Comparison of ENCODE assay signal across 8 cellular contexts in genomic region chr1:11925938-11926292, GRCh38. TPM values are rescaled to one million over a fixed set of nuclear protein-coding genes. Genes with fewer than 3 reads are reported as not detected.
A peak's percentile ranks its signal among the peaks of the same experiment; 100 is the strongest.
DNase-seq lines count a peak whose midpoint lies in the region; ATAC-seq, FAIRE-seq and TF ChIP-seq lines count a peak whose summit lies in the region.

No MANE protein-coding gene starts in this region.

- peaks cover 28% of the 10 kb centered on the region for H4K20me1 ChIP-seq in SK-N-SH (ENCODE audit: insufficient read depth)

- no peaks in the 10 kb centered on the region for H3K9me3 ChIP-seq in SK-N-SH
- no peaks in the 10 kb centered on the region for H3K9me3 ChIP-seq in cardiac muscle cell (ENCODE audit: low read depth)

- H3K4me2 ChIP-seq in SK-N-SH, result peak overlapping the region; percentile 98; the same call in 1 of the 2 replicates

- H3K27ac ChIP-seq in SK-N-SH (ENCODE audit: low read depth in 2 of 2, low read length in 1 of 2) (0 out of 4 replicates have a peak overlapping the region, but pooled peaks of 1 of the 2 experiments have one; percentile 30), cardiac muscle cell (no peak overlapping the region)

- no peak overlapping the region for H2AFZ ChIP-seq in SK-N-SH (ENCODE audit: low read depth)

- H3K4me3 ChIP-seq in GM12875 (ENCODE audit: low read depth, low read length) (peak overlapping the region; percentile 61), SK-N-SH (ENCODE audit: low read depth in 2 of 2, low read length in 1 of 2) (peak overlapping the region; percentile 61 to 75; a peak in 3 of 4 replicates), cardiac muscle cell (peak overlapping the region; percentile 52)

- H3K79me2 ChIP-seq in SK-N-SH (ENCODE audit: insufficient read depth), result peaks cover 39% of the 10 kb centered on the region

- H3K36me3 ChIP-seq in SK-N-SH (replicated peaks in 1 of 2; ENCODE audit: control insufficient read depth in 1 of 2, insufficient read depth in 2 of 2, low read length in 1 of 2), result peaks cover 3 to 13% of the 10 kb centered on the region in 2 experiments
- peaks cover 6% of the 10 kb centered on the region for H3K36me3 ChIP-seq in cardiac muscle cell

- POLR2A ChIA-PET in SK-N-SH (lab: Yijun Ruan, JAX), result interaction anchor here (1.0 to 2.2 kb wide), 3 partner anchors 13 to 17 kb away, joined by 3 to 28 read pairs (median 4); no protein-coding TSS in a partner anchor

- H3K27me3 ChIP-seq in SK-N-SH (ENCODE audit: insufficient read depth), result no peaks in the 10 kb centered on the region
- no peaks in the 10 kb centered on the region for H3K27me3 ChIP-seq in cardiac muscle cell

- CTCF ChIA-PET in SK-N-SH (lab: Yijun Ruan, JAX), result interaction anchor here (1.5 kb wide), 1 partner anchor 18 kb away, joined by 3 read pairs; no protein-coding TSS in a partner anchor

- 2% methylated on average over 11 of the region's 41 CpGs for WGBS in SK-N-SH (ENCODE audit: low lambda C conversion rate)

- TF ChIP-seq CTCF in GM12875 (IDR thresholded peaks at IDR 0.05; ENCODE audit: borderline replicate concordance, insufficient read depth, low read depth, low read length) (no peak), SK-N-SH (IDR thresholded peaks at IDR 0.05) (no peak), cardiac muscle cell (IDR thresholded peaks at IDR 0.05; ENCODE audit: low read depth, low read length) (no peak)

- no peaks in the 10 kb centered on the region for H3K9me3 Mint-ChIP-seq in stimulated activated memory B cell treated with anti-CD40 and anti-IgM and Interleukin-4, amounts not matched to agents 10 μg/mL and 1 μg/mL and 100 μg/mL, for 72 hours

- peaks cover 43% of the 10 kb centered on the region for H3K4me1 Mint-ChIP-seq in stimulated activated memory B cell treated with anti-CD40 and anti-IgM and Interleukin-4, amounts not matched to agents 10 μg/mL and 1 μg/mL and 100 μg/mL, for 72 hours

- H3K9ac ChIP-seq in SK-N-SH, result peak overlapping the region; percentile 45; the same call in 1 of the 2 replicates

- no peaks in the 10 kb centered on the region for H3K27me3 Mint-ChIP-seq in stimulated activated memory B cell treated with anti-CD40 and anti-IgM and Interleukin-4, amounts not matched to agents 10 μg/mL and 1 μg/mL and 100 μg/mL, for 72 hours

- H3K36me3 Mint-ChIP-seq in stimulated activated memory B cell treated with anti-CD40 and anti-IgM and Interleukin-4, amounts not matched to agents 10 μg/mL and 1 μg/mL and 100 μg/mL, for 72 hours, result peaks cover 34% of the 10 kb centered on the region

- no peak for FAIRE-seq in HTR-8/SVneo (lab: Jason Lieb, UNC)

- ATAC-seq in HG02571 (IDR thresholded peaks at IDR 0.05; ENCODE audit: unreplicated experiment), result peak; percentile 28
- peak; percentile 47 for ATAC-seq in stimulated activated memory B cell treated with anti-CD40 and anti-IgM and Interleukin-4, amounts not matched to agents 10 μg/mL and 1 μg/mL and 100 μg/mL, for 72 hours

- H3K4me1 ChIP-seq in SK-N-SH (ENCODE audit: control insufficient read depth in 1 of 2, insufficient read depth in 2 of 2, low read depth in 1 of 2, low read length in 1 of 2), result peaks cover 22 to 32% of the 10 kb centered on the region in 2 experiments; a peak in 3 of 4 replicates
- peaks cover 37% of the 10 kb centered on the region for H3K4me1 ChIP-seq in cardiac muscle cell (ENCODE audit: low read depth)

- TF ChIP-seq RAD21 in SK-N-SH (IDR thresholded peaks at IDR 0.05; ENCODE audit: low read length), result no peak

- H3K4me3 Mint-ChIP-seq in stimulated activated memory B cell treated with anti-CD40 and anti-IgM and Interleukin-4, amounts not matched to agents 10 μg/mL and 1 μg/mL and 100 μg/mL, for 72 hours, result peak overlapping the region; percentile 46

- no peak for DNase-seq in SK-N-SH
- DNase-seq in cardiac muscle cell (ENCODE audit: low read depth in 1 of 2, low spot score in 1 of 2), result no peak
- DNase-seq in H4 (ENCODE audit: low spot score), result no peak
- DNase-seq in HTR-8/SVneo (ENCODE audit: insufficient read length, low spot score), result no peak
- no peak for DNase-seq in SIG-M5 treated with dmso at 0.1 percent for 504 hours (lab: John Stamatoyannopoulos, UW; ENCODE audit: unreplicated experiment)

- no peaks in the 10 kb centered on the region for H3K9me2 ChIP-seq in SK-N-SH

- peaks cover 16% of the 10 kb centered on the region for H3F3A ChIP-seq in SK-N-SH (replicated peaks; ENCODE audit: insufficient read depth)

- peak overlapping the region; percentile 89 for H3K27ac Mint-ChIP-seq in stimulated activated memory B cell treated with anti-CD40 and anti-IgM and Interleukin-4, amounts not matched to agents 10 μg/mL and 1 μg/mL and 100 μg/mL, for 72 hours

- no peak for TF ChIP-seq EP300 in SK-N-SH (IDR thresholded peaks at IDR 0.05; ENCODE audit: borderline replicate concordance in 1 of 2, low read depth in 1 of 2, low read length in 1 of 2)

TF ChIP-seq in SK-N-SH, 30 proteins besides CTCF, POLR2A, EP300 and RAD21:
- TF ChIP-seq RXRA (IDR thresholded peaks at IDR 0.05; ENCODE audit: borderline replicate concordance, low read depth) (no peak), EZH2phosphoT487 (IDR thresholded peaks at IDR 0.05; ENCODE audit: borderline replicate concordance, low read depth) (no peak), CHD2 (IDR thresholded peaks at IDR 0.05; ENCODE audit: low read length, partially characterized antibody) (no peak), MEF2A (IDR thresholded peaks at IDR 0.05; ENCODE audit: borderline replicate concordance, low read depth) (no peak), ELF1 (IDR thresholded peaks at IDR 0.05) (no peak), RFX5 (IDR thresholded peaks at IDR 0.05; ENCODE audit: low read length) (no peak), SMC3 (IDR thresholded peaks at IDR 0.05; ENCODE audit: low read depth, low read length) (no peak), GATA2 (CRISPR knock-in tag; IDR thresholded peaks at IDR 0.05) (no peak), POLR2AphosphoS5 (IDR thresholded peaks at IDR 0.05; ENCODE audit: low read depth, low read length) (no peak), YY1 (IDR thresholded peaks at IDR 0.05; ENCODE audit: low read depth) (no peak), JUND (IDR thresholded peaks at IDR 0.05) (no peak), TEAD4 (IDR thresholded peaks at IDR 0.05; ENCODE audit: borderline replicate concordance, insufficient read depth) (no peak)
- TF ChIP-seq, protein P1, sequence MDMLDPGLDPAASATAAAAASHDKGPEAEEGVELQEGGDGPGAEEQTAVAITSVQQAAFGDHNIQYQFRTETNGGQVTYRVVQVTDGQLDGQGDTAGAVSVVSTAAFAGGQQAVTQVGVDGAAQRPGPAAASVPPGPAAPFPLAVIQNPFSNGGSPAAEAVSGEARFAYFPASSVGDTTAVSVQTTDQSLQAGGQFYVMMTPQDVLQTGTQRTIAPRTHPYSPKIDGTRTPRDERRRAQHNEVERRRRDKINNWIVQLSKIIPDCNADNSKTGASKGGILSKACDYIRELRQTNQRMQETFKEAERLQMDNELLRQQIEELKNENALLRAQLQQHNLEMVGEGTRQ (IDR thresholded peaks at IDR 0.05; ENCODE audit: borderline replicate concordance, low read depth, low read length), result no peak
- TF ChIP-seq, protein P2, sequence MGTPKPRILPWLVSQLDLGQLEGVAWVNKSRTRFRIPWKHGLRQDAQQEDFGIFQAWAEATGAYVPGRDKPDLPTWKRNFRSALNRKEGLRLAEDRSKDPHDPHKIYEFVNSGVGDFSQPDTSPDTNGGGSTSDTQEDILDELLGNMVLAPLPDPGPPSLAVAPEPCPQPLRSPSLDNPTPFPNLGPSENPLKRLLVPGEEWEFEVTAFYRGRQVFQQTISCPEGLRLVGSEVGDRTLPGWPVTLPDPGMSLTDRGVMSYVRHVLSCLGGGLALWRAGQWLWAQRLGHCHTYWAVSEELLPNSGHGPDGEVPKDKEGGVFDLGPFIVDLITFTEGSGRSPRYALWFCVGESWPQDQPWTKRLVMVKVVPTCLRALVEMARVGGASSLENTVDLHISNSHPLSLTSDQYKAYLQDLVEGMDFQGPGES (IDR thresholded peaks at IDR 0.05; ENCODE audit: low read depth, low read length), result no peak

RNA-seq across cellular contexts. Expression of gene KIAA2013, which starts 0.3 kb away (rescaled TPM):
- polyA plus RNA-seq in SK-N-SH (2012; rRNA removed) (66.1 and 67.9 TPM in 2 replicates), cardiac muscle cell (100 and 115 TPM in 2 replicates)
- polyA plus RNA-seq in SK-N-SH (2012; cell fraction: cytosol; rRNA removed), result 33.3 and 49.7 TPM in 2 replicates
- 44.1 and 55.1 TPM in 2 replicates for polyA plus RNA-seq in SK-N-SH (2012; cell fraction: nucleus; rRNA removed)
- 98.0 and 112 TPM in 2 replicates for total RNA-seq in cardiac muscle cell
- total RNA-seq in H4 (2014; rRNA removed; shearing (Covaris generic)), result 29.9 and 38.9 TPM in 2 replicates

RNA-seq across cellular contexts. Expression of gene PLOD1, which starts 8.6 kb away (rescaled TPM):
- polyA plus RNA-seq in SK-N-SH (2012; rRNA removed), result 204 and 257 TPM in 2 replicates
- 102 and 163 TPM in 2 replicates for polyA plus RNA-seq in SK-N-SH (2012; cell fraction: cytosol; rRNA removed)
- 216 and 265 TPM in 2 replicates for polyA plus RNA-seq in SK-N-SH (2012; cell fraction: nucleus; rRNA removed)
- total RNA-seq in cardiac muscle cell, result 158 and 185 TPM in 2 replicates
- polyA plus RNA-seq in cardiac muscle cell, result 149 and 167 TPM in 2 replicates
- total RNA-seq in H4 (2014; rRNA removed; shearing (Covaris generic)), result 105 and 112 TPM in 2 replicates

RNA-seq across cellular contexts. Expression of gene MFN2, which starts 54.3 kb away (rescaled TPM):
- polyA plus RNA-seq in SK-N-SH (2012; rRNA removed) (43.2 and 46.1 TPM in 2 replicates), cardiac muscle cell (82.6 and 83.8 TPM in 2 replicates)
- polyA plus RNA-seq in SK-N-SH (2012; cell fraction: cytosol; rRNA removed), result 31.0 and 37.2 TPM in 2 replicates
- 56.3 and 62.9 TPM in 2 replicates for polyA plus RNA-seq in SK-N-SH (2012; cell fraction: nucleus; rRNA removed)
- 86.7 and 89.7 TPM in 2 replicates for total RNA-seq in cardiac muscle cell
- total RNA-seq in H4 (2014; rRNA removed; shearing (Covaris generic)), result 38.4 and 40.1 TPM in 2 replicates
